ENCODE assay signal across 20 cellular contexts in the genomic region with DNA sequence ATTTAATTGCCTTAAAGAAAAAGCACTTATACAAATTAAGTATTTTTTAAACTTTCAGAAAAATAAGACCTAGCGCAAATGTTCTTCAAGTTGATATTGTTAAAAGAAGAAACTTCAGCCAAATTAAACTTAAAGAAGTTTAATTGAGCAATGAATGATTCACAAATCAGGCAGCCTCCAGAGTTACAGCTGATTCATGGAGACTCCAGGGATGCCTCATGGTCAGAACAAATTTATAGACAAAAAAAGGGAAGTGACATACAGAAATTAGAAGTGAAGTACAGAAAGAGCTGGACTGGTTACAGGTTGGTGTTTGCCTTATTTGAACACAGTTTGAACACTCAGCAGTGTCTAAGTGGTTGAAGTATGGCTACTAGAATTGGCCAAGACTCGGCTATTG.
A peak's percentile ranks its signal among the peaks of the same experiment; 100 is the strongest.
DNase-seq lines count a peak whose midpoint lies in the region; ATAC-seq and TF ChIP-seq lines count a peak whose summit lies in the region.
"Had no signal": no experiment of that assay in that cellular context is flagged by ENCODE, and none has a peak within 500 bp of the region (broad histone marks: within the 10 kb centered on the region; RNA-seq: fewer than 3 reads in every experiment).

No MANE protein-coding gene starts in this region.

- in situ Hi-C loops in IMR-90 (cut with MboI; ENCODE audit: low sequenced_read_pairs) = no loop called here

- H2AFZ ChIP-seq in IMR-90 (replicated peaks; ENCODE audit: low read length, poor library complexity) (no peak overlapping the region), neuronal stem cell (ENCODE audit: low read length) (no peak overlapping the region)

- H3K27me3 ChIP-seq in IMR-90 (ENCODE audit: control insufficient read depth, insufficient read depth, low read length) = no peaks in the 10 kb centered on the region
- no peaks in the 10 kb centered on the region for H3K27me3 ChIP-seq in adipocyte (replicated peaks; ENCODE audit: control insufficient read depth, insufficient read depth, low read length)
- H3K27me3 ChIP-seq in H7 (ENCODE audit: control insufficient read depth, insufficient read depth, low read length) = no peaks in the 10 kb centered on the region
- no peaks in the 10 kb centered on the region for H3K27me3 ChIP-seq in neuronal stem cell (ENCODE audit: control insufficient read depth in 3 of 3, insufficient read depth in 3 of 3, low read depth in 1 of 3, low read length in 3 of 3)
- H3K27me3 ChIP-seq: esophagus squamous epithelium, tibial artery had no signal

- H2AK5ac ChIP-seq in IMR-90 (ENCODE audit: low read depth, low read length) (no peak overlapping the region), neuronal stem cell (ENCODE audit: low read depth, low read length) (no peak overlapping the region)

- no peak for TF ChIP-seq POLR2A in IMR-90 (IDR thresholded peaks at IDR 0.05; ENCODE audit: low read depth, low read length)

- H3K79me1 ChIP-seq in IMR-90 (ENCODE audit: low read depth in 1 of 2, low read length in 2 of 2) = no peaks in the 10 kb centered on the region
- H3K79me1 ChIP-seq in neuronal stem cell (ENCODE audit: low read depth, low read length) = no peaks in the 10 kb centered on the region

- H2BK20ac ChIP-seq in IMR-90 (ENCODE audit: low read depth, low read length) = no peak overlapping the region

- H2BK15ac ChIP-seq in IMR-90 (ENCODE audit: low read depth, low read length) (no peak overlapping the region), neuronal stem cell (ENCODE audit: low read length) (no peak overlapping the region)

- H3K23ac ChIP-seq in IMR-90 (ENCODE audit: low read depth, low read length) (no peak overlapping the region), neuronal stem cell (ENCODE audit: low read depth, low read length, poor library complexity) (no peak overlapping the region)

- H3K4ac ChIP-seq in IMR-90 (ENCODE audit: low read depth, low read length) = no peak overlapping the region
- no peak overlapping the region for H3K4ac ChIP-seq in neuronal stem cell (ENCODE audit: low read length)

- H3K9me3 ChIP-seq in IMR-90 (ENCODE audit: control insufficient read depth, insufficient read depth, low read length) = no peaks in the 10 kb centered on the region
- H3K9me3 ChIP-seq in adipocyte (ENCODE audit: control insufficient read depth, low read length) = no peaks in the 10 kb centered on the region
- no peaks in the 10 kb centered on the region for H3K9me3 ChIP-seq in neuronal stem cell (replicated peaks in 1 of 2; ENCODE audit: control insufficient read depth in 2 of 2, insufficient read depth in 1 of 2, low read depth in 1 of 2, low read length in 2 of 2)
- H3K9me3 ChIP-seq: A549, esophagus squamous epithelium, tibial artery had no signal

- H3K36me3 ChIP-seq in IMR-90 (ENCODE audit: control insufficient read depth, insufficient read depth, low read length) (no peaks in the 10 kb centered on the region), adipocyte (ENCODE audit: control insufficient read depth, insufficient read depth, low read length, severe bottlenecking) (peaks cover 10% of the 10 kb centered on the region), H7 (replicated peaks; ENCODE audit: control insufficient read depth, insufficient read depth, low read length) (no peaks in the 10 kb centered on the region), neuronal stem cell (replicated peaks in 1 of 2; ENCODE audit: control insufficient read depth in 2 of 2, insufficient read depth in 2 of 2, low read length in 2 of 2) (peaks cover 2 to 23% of the 10 kb centered on the region in 2 donors)

- TF ChIP-seq RAD21 in IMR-90 (IDR thresholded peaks at IDR 0.05; ENCODE audit: low read length) = no peak

- no peaks in the 10 kb centered on the region for H4K20me1 ChIP-seq in IMR-90 (ENCODE audit: insufficient read depth, low read length)

- BruUV-seq in IMR-90 (replicated peaks; lab: Mats Ljungman, UMichigan) = no TSS peak

- H4K5ac ChIP-seq in IMR-90 (ENCODE audit: low read depth, low read length) = no peak overlapping the region

- H3K9me1 ChIP-seq in IMR-90 (ENCODE audit: insufficient read depth, low read length) = no peaks in the 10 kb centered on the region

- WGBS in IMR-90 (ENCODE audit: extremely low coverage in 2 of 2, insufficient read length in 1 of 2), 2 experiments = no CpG with 5 or more reads among the region's 2 CpGs
- no CpG with 5 or more reads among the region's 2 CpGs for WGBS in neuronal stem cell (ENCODE audit: extremely low coverage in 2 of 2, insufficient read length in 2 of 2, insufficient replicate concordance in 1 of 2), 2 donors

- no peak overlapping the region for H2BK12ac ChIP-seq in neuronal stem cell (ENCODE audit: low read length)

- POLR2A ChIA-PET in AG04449 (lab: Yijun Ruan, JAX) (no interaction called here), IMR-90 (lab: Charles Lee; ENCODE audit: unreplicated experiment) (no interaction called here)

- TF ChIP-seq CTCF in AG04449 (IDR thresholded peaks at IDR 0.05; ENCODE audit: insufficient read depth, low read length, missing control alignments) (no peak), IMR-90 (conservative IDR thresholded peaks at IDR 0.05; ENCODE audit: low read depth, low read length) (no peak), fibroblast of pulmonary artery (IDR thresholded peaks at IDR 0.05; ENCODE audit: low read length, missing control alignments) (no peak)

- no peak overlapping the region for H3K56ac ChIP-seq in IMR-90 (ENCODE audit: extremely low read depth, insufficient read depth, low read length)

- H3K14ac ChIP-seq in IMR-90 (replicated peaks; ENCODE audit: low read depth, low read length) (no peak overlapping the region), neuronal stem cell (ENCODE audit: low read length) (no peak overlapping the region)

- dilution Hi-C loops in IMR-90 (cut with HindIII; ENCODE audit: low sequenced_read_pairs, unreplicated experiment) = no loop called here

- no peak overlapping the region for H2BK5ac ChIP-seq in IMR-90 (ENCODE audit: low read depth, low read length, poor library complexity, severe bottlenecking)
- no peak overlapping the region for H2BK5ac ChIP-seq in neuronal stem cell (ENCODE audit: low read length)

- no peak overlapping the region; the same call in 1 of the 2 replicates for H3K18ac ChIP-seq in IMR-90 (ENCODE audit: low read depth, low read length)
- no peak overlapping the region for H3K18ac ChIP-seq in neuronal stem cell (ENCODE audit: low read length)

- H3K27ac ChIP-seq in IMR-90 (ENCODE audit: insufficient read depth, low read length) = no peak overlapping the region
- no peak overlapping the region for H3K27ac ChIP-seq in neuronal stem cell (replicated peaks; ENCODE audit: low read length)
- H3K27ac ChIP-seq: A549, esophagus squamous epithelium, tibial artery had no signal

- no peak overlapping the region for H2BK120ac ChIP-seq in IMR-90 (ENCODE audit: low read depth, low read length)
- H2BK120ac ChIP-seq in neuronal stem cell (ENCODE audit: low read depth, low read length) = no peak overlapping the region

- H3K4me3 ChIP-seq in AG04449 (ENCODE audit: low read depth, low read length) (no peak overlapping the region), IMR-90 (ENCODE audit: insufficient read depth, low read depth, low read length) (no peak overlapping the region), adipocyte (ENCODE audit: low read length) (no peak overlapping the region), fibroblast of pulmonary artery (replicated peaks; ENCODE audit: low read depth, low read length) (no peak overlapping the region), H7 (ENCODE audit: insufficient read depth, low read depth, low read length) (no peak overlapping the region), neuronal stem cell (ENCODE audit: low read length in 2 of 2) (no peak overlapping the region)
- H3K4me3 ChIP-seq: A549, esophagus squamous epithelium, tibial artery had no signal

- H3K4me2 ChIP-seq in IMR-90 (ENCODE audit: low read depth, low read length) (no peak overlapping the region), neuronal stem cell (ENCODE audit: insufficient read depth, low read length, poor library complexity, severe bottlenecking) (no peak overlapping the region)
- H3K4me2 ChIP-seq: A549 had no signal

- intact Hi-C loops in IMR-90 (cut with micrococcal nuclease) = loop anchor here (1.0 to 5.0 kb wide), 2 partner anchors 41 to 52 kb away; no protein-coding TSS in a partner anchor
- intact Hi-C loops in posterior vena cava (cut with DNase I) = no loop called here

- ATAC-seq in IMR-90 (ENCODE audit: low read depth) (peak; percentile 67; the same call in 1 of the 2 replicates), GM18909 (IDR thresholded peaks at IDR 0.05; ENCODE audit: poor library complexity, unreplicated experiment) (no peak)
- ATAC-seq: A549 had no signal

- H3K9ac ChIP-seq in IMR-90 (ENCODE audit: low read depth, low read length) (no peak overlapping the region), adipocyte (ENCODE audit: low read length) (no peak overlapping the region), neuronal stem cell (ENCODE audit: low read depth, low read length, poor library complexity) (no peak overlapping the region)

- H4K91ac ChIP-seq in IMR-90 (ENCODE audit: insufficient read depth, low read depth, low read length) (no peak overlapping the region), neuronal stem cell (ENCODE audit: low read depth, low read length, poor library complexity) (no peak overlapping the region)

- CTCF ChIA-PET in AG04449 (lab: Yijun Ruan, JAX) = interaction anchor here (1.0 kb wide), 1 partner anchor 104 kb away, joined by 4 read pairs; no protein-coding TSS in a partner anchor
- CTCF ChIA-PET in IMR-90 (lab: Yijun Ruan, JAX) = interaction anchor here (0.7 kb wide), 1 partner anchor 305 kb away, joined by 4 read pairs; no protein-coding TSS in a partner anchor

- no peak overlapping the region for H4K8ac ChIP-seq in IMR-90 (ENCODE audit: low read depth in 2 of 2, low read length in 2 of 2)
- H4K8ac ChIP-seq in neuronal stem cell (ENCODE audit: low read depth, low read length) = no peak overlapping the region

- H3K4me1 ChIP-seq in IMR-90 (ENCODE audit: control insufficient read depth, insufficient read depth, low read length) (no peaks in the 10 kb centered on the region), adipocyte (ENCODE audit: control insufficient read depth, insufficient read depth, low read length) (peaks cover 10% of the 10 kb centered on the region), neuronal stem cell (ENCODE audit: control insufficient read depth in 2 of 2, insufficient read depth in 1 of 2, low read depth in 1 of 2, low read length in 2 of 2) (no peaks in the 10 kb centered on the region)
- H3K4me1 ChIP-seq: A549, esophagus squamous epithelium, tibial artery had no signal

- DNase-seq in AG04449 (ENCODE audit: low read depth, low spot score) = peak; percentile 16
- peak; percentile 57 for DNase-seq in IMR-90
- DNase-seq in adipocyte (ENCODE audit: low read depth) = peak; percentile 47
- peak; percentile 34 for DNase-seq in fibroblast of pulmonary artery (ENCODE audit: low read depth)
- DNase-seq in posterior vena cava (ENCODE audit: low spot score) = no peak
- no peak for DNase-seq in H7
- DNase-seq in neuronal stem cell (ENCODE audit: low spot score) = no peak
- DNase-seq: activated naive CD8-positive, alpha-beta T cell treated with anti-CD3 and anti-CD28 coated beads for 36 hours; caudate nucleus; CD4-positive, CD25-positive, alpha-beta regulatory T cell; DMS53; esophagus squamous epithelium; hippocampal formation; kidney; NCI-H2029 treated with DMSO at 0.1 percent for 48 hours; NCI-H510A treated with DMSO at 0.1 percent for 48 hours; T-helper 9 cell; tibial artery had no signal

- no peak overlapping the region for H2AK9ac ChIP-seq in IMR-90 (replicated peaks; ENCODE audit: low read depth, low read length, poor library complexity)

Comparison
In these comparisons a context has a peak if more than half of its experiments do, and no peak if none do; other contexts are left out.
1. DNase-seq: peak in AG04449 (single experiment), IMR-90 (single experiment), adipocyte (single experiment) and fibroblast of pulmonary artery (single experiment); none in posterior vena cava (single experiment), H7 (single experiment) and neuronal stem cell (single experiment).